ENCODE assay signal across 1 cellular context in genomic region chr4:140523370-140523856, GRCh38.
TF ChIP-seq lines count a peak whose summit lies in the region.

No MANE protein-coding gene starts in this region.

TF ChIP-seq in H1, 55 proteins besides CTCF, POLR2A, EP300 and RAD21:
- TF ChIP-seq FOSL1 (IDR thresholded peaks at IDR 0.05; ENCODE audit: insufficient read depth, low read depth, low read length) (no peak), HDAC2 (IDR thresholded peaks at IDR 0.05; ENCODE audit: borderline replicate concordance in 1 of 2, low read depth in 2 of 2, low read length in 2 of 2) (no peak), SIRT6 (IDR thresholded peaks at IDR 0.05; ENCODE audit: low read length) (no peak), ASH2L (IDR thresholded peaks at IDR 0.05; ENCODE audit: low read length) (no peak), SIN3A (conservative IDR thresholded peaks at IDR 0.05 in 1 of 2, IDR thresholded peaks at IDR 0.05 in 1 of 2; ENCODE audit: low read depth in 1 of 2, low read length in 2 of 2) (no peak), CTBP2 (IDR thresholded peaks at IDR 0.05; ENCODE audit: borderline replicate concordance, insufficient read depth, insufficient read length, low read length) (no peak), USF2 (IDR thresholded peaks at IDR 0.05; ENCODE audit: low read length) (no peak), SIX5 (IDR thresholded peaks at IDR 0.05; ENCODE audit: low read depth, low read length) (no peak), E2F6 (IDR thresholded peaks at IDR 0.05) (no peak), BCL11A (IDR thresholded peaks at IDR 0.05; ENCODE audit: low read depth in 2 of 2, low read length in 2 of 2) (no peak)
